8 cellular contexts compared by ENCODE assay signal in genomic region chr2:151437630-151438029, GRCh38. TPM values are rescaled to one million over a fixed set of nuclear protein-coding genes. Genes with fewer than 3 reads are reported as not detected.
DNase-seq lines count a peak whose midpoint lies in the region; ATAC-seq and TF ChIP-seq lines count a peak whose summit lies in the region.

No MANE protein-coding gene starts in this region.

- no peak overlapping the region for H3K9ac ChIP-seq in colonic mucosa (ENCODE audit: low read depth in 2 of 2, low read length in 2 of 2)

- H3K36me3 ChIP-seq in colonic mucosa = peaks cover 10% of the 10 kb centered on the region

- ATAC-seq in GM18505 (IDR thresholded peaks at IDR 0.05; ENCODE audit: unreplicated experiment) = no peak

- H3K4me1 Mint-ChIP-seq in activated CD4-positive, alpha-beta memory T cell treated with anti-CD3 and anti-CD28 coated beads, Interleukin-2, amount 10 ng/mL, durations not matched to agents 7 days and 5 days = peaks cover 7% of the 10 kb centered on the region
- H3K4me1 Mint-ChIP-seq in activated CD4-positive, alpha-beta memory T cell treated with anti-CD3 and anti-CD28 coated beads for 36 hours (ENCODE audit: low read depth) = no peaks in the 10 kb centered on the region
- no peaks in the 10 kb centered on the region for H3K4me1 Mint-ChIP-seq in nephron progenitor cell

- H3K27ac Mint-ChIP-seq in activated CD4-positive, alpha-beta memory T cell treated with anti-CD3 and anti-CD28 coated beads, Interleukin-2, amount 10 ng/mL, durations not matched to agents 7 days and 5 days = peak overlapping the region; percentile 40
- no peak overlapping the region for H3K27ac Mint-ChIP-seq in activated CD4-positive, alpha-beta memory T cell treated with anti-CD3 and anti-CD28 coated beads for 36 hours
- H3K27ac Mint-ChIP-seq in nephron progenitor cell = no peak overlapping the region

- TF ChIP-seq POLR2A in NB4 (IDR thresholded peaks at IDR 0.05; ENCODE audit: extremely low read depth, insufficient read length) = no peak
- no peak for TF ChIP-seq POLR2A in GM18505 (IDR thresholded peaks at IDR 0.05; ENCODE audit: borderline replicate concordance, extremely low read depth, insufficient read depth, insufficient read length)

- DNase-seq in activated CD4-positive, alpha-beta memory T cell treated with anti-CD3 and anti-CD28 coated beads, Interleukin-2, amount 10 ng/mL, durations not matched to agents 7 days and 5 days = no peak
- no peak for DNase-seq in activated CD4-positive, alpha-beta memory T cell treated with anti-CD3 and anti-CD28 coated beads for 36 hours
- DNase-seq in NB4 (ENCODE audit: low read depth) (peak; percentile 38), colonic mucosa (no peak), nephron progenitor cell (no peak), islet precursor cell (no peak), NCI-H146 (lab: John Stamatoyannopoulos, UW) (no peak)

- peaks cover 43% of the 10 kb centered on the region for H3K36me3 Mint-ChIP-seq in activated CD4-positive, alpha-beta memory T cell treated with anti-CD3 and anti-CD28 coated beads, Interleukin-2, amount 10 ng/mL, durations not matched to agents 7 days and 5 days (ENCODE audit: low read depth)
- peaks cover 38% of the 10 kb centered on the region for H3K36me3 Mint-ChIP-seq in activated CD4-positive, alpha-beta memory T cell treated with anti-CD3 and anti-CD28 coated beads for 36 hours
- peaks cover 70% of the 10 kb centered on the region for H3K36me3 Mint-ChIP-seq in nephron progenitor cell (ENCODE audit: low read depth)

- H3K4me3 ChIP-seq in NB4 (ENCODE audit: low read depth, low read length) (no peak overlapping the region), colonic mucosa (no peak overlapping the region)

- H3K4me3 Mint-ChIP-seq in activated CD4-positive, alpha-beta memory T cell treated with anti-CD3 and anti-CD28 coated beads, Interleukin-2, amount 10 ng/mL, durations not matched to agents 7 days and 5 days = no peak overlapping the region
- no peak overlapping the region for H3K4me3 Mint-ChIP-seq in activated CD4-positive, alpha-beta memory T cell treated with anti-CD3 and anti-CD28 coated beads for 36 hours
- H3K4me3 Mint-ChIP-seq in nephron progenitor cell = no peak overlapping the region

- POLR2A ChIA-PET in activated CD4-positive, alpha-beta memory T cell treated with anti-CD3 and anti-CD28 coated beads, Interleukin-2, amount 10 ng/mL, durations not matched to agents 7 days and 5 days (lab: Charles Lee) = interaction anchor here (1.9 kb wide), 1 partner anchor 147 kb away, joined by 4 read pairs; no protein-coding TSS in a partner anchor
- POLR2A ChIA-PET in activated CD4-positive, alpha-beta memory T cell treated with anti-CD3 and anti-CD28 coated beads for 36 hours (lab: Charles Lee) = no interaction called here

- TF ChIP-seq CTCF in NB4 (IDR thresholded peaks at IDR 0.05; ENCODE audit: low read depth, low read length) (peak; percentile 18), colonic mucosa (IDR thresholded peaks at IDR 0.05) (peak; percentile 79), nephron progenitor cell (IDR thresholded peaks at IDR 0.05) (peak; percentile 67)

- CTCF ChIA-PET in activated CD4-positive, alpha-beta memory T cell treated with anti-CD3 and anti-CD28 coated beads, Interleukin-2, amount 10 ng/mL, durations not matched to agents 7 days and 5 days (lab: Charles Lee) = interaction anchor here (0.7 to 2.6 kb wide), 17 partner anchors 10 to 588 kb away, joined by 3 to 11 read pairs (median 6); partner anchors contain the start of gene RBM43
- CTCF ChIA-PET in activated CD4-positive, alpha-beta memory T cell treated with anti-CD3 and anti-CD28 coated beads for 36 hours (lab: Charles Lee) = interaction anchor here (0.9 to 2.4 kb wide), 12 partner anchors 11 to 148 kb away, joined by 3 to 18 read pairs (median 4); partner anchors contain the start of gene NMI

- peaks cover 3% of the 10 kb centered on the region for H3K4me1 ChIP-seq in colonic mucosa

- H3K9me3 ChIP-seq in colonic mucosa = no peaks in the 10 kb centered on the region

- no peaks in the 10 kb centered on the region for H3K9me3 Mint-ChIP-seq in activated CD4-positive, alpha-beta memory T cell treated with anti-CD3 and anti-CD28 coated beads, Interleukin-2, amount 10 ng/mL, durations not matched to agents 7 days and 5 days
- H3K9me3 Mint-ChIP-seq in activated CD4-positive, alpha-beta memory T cell treated with anti-CD3 and anti-CD28 coated beads for 36 hours = no peaks in the 10 kb centered on the region
- no peaks in the 10 kb centered on the region for H3K9me3 Mint-ChIP-seq in nephron progenitor cell

- H3K27ac ChIP-seq in colonic mucosa = peak overlapping the region; percentile 45

- no peaks in the 10 kb centered on the region for H3K27me3 Mint-ChIP-seq in activated CD4-positive, alpha-beta memory T cell treated with anti-CD3 and anti-CD28 coated beads, Interleukin-2, amount 10 ng/mL, durations not matched to agents 7 days and 5 days
- H3K27me3 Mint-ChIP-seq in activated CD4-positive, alpha-beta memory T cell treated with anti-CD3 and anti-CD28 coated beads for 36 hours = no peaks in the 10 kb centered on the region
- no peaks in the 10 kb centered on the region for H3K27me3 Mint-ChIP-seq in nephron progenitor cell (ENCODE audit: low read depth, poor library complexity)

- H3K27me3 ChIP-seq in colonic mucosa = no peaks in the 10 kb centered on the region

- intact Hi-C loops in activated CD4-positive, alpha-beta memory T cell treated with anti-CD3 and anti-CD28 coated beads for 36 hours (cut with micrococcal nuclease) = loop anchor here (10.0 kb wide), 1 partner anchor 1843 kb away; no protein-coding TSS in a partner anchor
- intact Hi-C loops in colonic mucosa (cut with DNase I) = loop anchor here (10.0 kb wide), 1 partner anchor 173 kb away; the partner anchor contains the start of gene RBM43

RNA-seq across cellular contexts. Expression of gene RIF1, which starts 27.9 kb away (rescaled TPM):
- total RNA-seq in activated CD4-positive, alpha-beta memory T cell treated with anti-CD3 and anti-CD28 coated beads, Interleukin-2, amount 10 ng/mL, durations not matched to agents 7 days and 5 days = 10 to 100 TPM; 50.4 to 52.4 TPM
- 10 to 100 TPM; 56.8 to 59.2 TPM for total RNA-seq in activated CD4-positive, alpha-beta memory T cell treated with anti-CD3 and anti-CD28 coated beads for 36 hours
- total RNA-seq in colonic mucosa = 10 to 100 TPM; 27.8 to 34.2 TPM

Comparison
In these comparisons a context has a peak if more than half of its experiments do, and no peak if none do; other contexts are left out.
1. CTCF ChIP-seq: peak in every context shown above with its lines; median percentile 79 in colonic mucosa; 67 in nephron progenitor cell; 18 in NB4.